ENCODE assay signal across 1 cellular context in the genomic region with DNA sequence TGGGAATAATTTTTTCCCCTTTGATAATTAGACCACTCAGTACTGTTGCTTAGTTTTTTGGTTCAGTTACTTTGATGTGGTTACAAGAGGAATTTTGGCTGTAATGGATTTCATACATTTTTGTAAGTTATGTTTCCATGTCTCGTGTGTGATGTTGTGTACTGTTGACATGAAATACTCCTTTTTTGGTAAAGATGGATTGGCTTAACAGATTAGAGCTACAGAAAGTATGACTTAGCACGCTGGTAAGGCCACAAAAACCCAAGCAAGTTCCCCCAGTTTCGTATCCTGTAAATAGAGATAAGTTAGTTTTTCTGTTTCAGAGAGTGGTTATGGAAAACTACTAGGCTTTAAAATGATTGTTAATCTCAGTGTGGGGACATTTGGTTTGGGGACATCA.
TF ChIP-seq lines count a peak whose summit lies in the region.

No MANE protein-coding gene starts in this region.

TF ChIP-seq in GM12878, 131 proteins besides CTCF, POLR2A, EP300 and RAD21 (continues in another document):
- TF ChIP-seq NFIC (IDR thresholded peaks at IDR 0.05; ENCODE audit: low read depth, low read length) (peak; percentile 84), BHLHE40 (IDR thresholded peaks at IDR 0.05; ENCODE audit: borderline replicate concordance in 1 of 2, low read depth in 2 of 2, low read length in 1 of 2) (peak; percentile 17 to 33; a peak in 1 of 4 replicates), WRNIP1 (IDR thresholded peaks at IDR 0.05; ENCODE audit: borderline replicate concordance, low read depth, low read length) (no peak), MTA2 (IDR thresholded peaks at IDR 0.05; ENCODE audit: low read depth) (0 out of 2 replicates have a peak, but pooled peaks have one; percentile 11), PML (IDR thresholded peaks at IDR 0.05; ENCODE audit: low read length) (no peak), CREM (IDR thresholded peaks at IDR 0.05; ENCODE audit: low read depth) (0 out of 2 replicates have a peak, but pooled peaks have one; percentile 22), SREBF1 (IDR thresholded peaks at IDR 0.05; ENCODE audit: low read length) (no peak), KDM1A (IDR thresholded peaks at IDR 0.05; ENCODE audit: borderline replicate concordance) (no peak), NBN (IDR thresholded peaks at IDR 0.05) (no peak), TAF1 (IDR thresholded peaks at IDR 0.05; ENCODE audit: borderline replicate concordance, low read depth, low read length) (no peak), ZNF274 (IDR thresholded peaks at IDR 0.05; ENCODE audit: insufficient read depth, insufficient read length) (no peak), IKZF1 (conservative IDR thresholded peaks at IDR 0.05) (peak; percentile 28; the same call in 1 of the 2 replicates), SMAD5 (IDR thresholded peaks at IDR 0.05; ENCODE audit: low read depth) (no peak), CBX5 (IDR thresholded peaks at IDR 0.05; ENCODE audit: low read depth) (no peak), CREB1 (IDR thresholded peaks at IDR 0.05; ENCODE audit: low read depth) (0 out of 2 replicates have a peak, but pooled peaks have one; percentile 23), SRF (IDR thresholded peaks at IDR 0.05; ENCODE audit: low read depth in 2 of 2, low read length in 2 of 2) (peak in 1 of 2 experiments; percentile 87; a peak in 2 of 4 replicates), FOS (IDR thresholded peaks at IDR 0.05; ENCODE audit: borderline replicate concordance, extremely low read depth, insufficient read length) (no peak), HDGF (IDR thresholded peaks at IDR 0.05) (no peak), SUZ12 (IDR thresholded peaks at IDR 0.05; ENCODE audit: unreplicated experiment) (no peak), POLR2AphosphoS2 (IDR thresholded peaks at IDR 0.05; ENCODE audit: low read depth, low read length) (no peak), YY1 (IDR thresholded peaks at IDR 0.05; ENCODE audit: low read depth, low read length) (no peak), PAX5 (IDR thresholded peaks at IDR 0.05; ENCODE audit: borderline replicate concordance, low read depth, low read length) (no peak), BMI1 (IDR thresholded peaks at IDR 0.05; ENCODE audit: borderline replicate concordance) (no peak), CBFB (IDR thresholded peaks at IDR 0.05; ENCODE audit: low read depth) (peak; percentile 59), DPF2 (IDR thresholded peaks at IDR 0.05) (no peak), RBBP5 (conservative IDR thresholded peaks at IDR 0.05) (no peak), SUPT20H (IDR thresholded peaks at IDR 0.05; ENCODE audit: borderline replicate concordance, control insufficient read depth, low read depth, low read length) (no peak), TCF12 (IDR thresholded peaks at IDR 0.05; ENCODE audit: low read depth, low read length) (no peak), IKZF2 (IDR thresholded peaks at IDR 0.05) (peak; percentile 34 to 59; a peak in 3 of 4 replicates), RAD51 (IDR thresholded peaks at IDR 0.05) (no peak), TCF7 (IDR thresholded peaks at IDR 0.05; ENCODE audit: borderline replicate concordance) (peak; percentile 75), RUNX3 (IDR thresholded peaks at IDR 0.05; ENCODE audit: low read length) (peak; percentile 85), NFYA (IDR thresholded peaks at IDR 0.05; ENCODE audit: borderline replicate concordance, low read depth, low read length) (no peak), ZBED1 (IDR thresholded peaks at IDR 0.05; ENCODE audit: borderline replicate concordance) (no peak)
- TF ChIP-seq, protein P1, sequence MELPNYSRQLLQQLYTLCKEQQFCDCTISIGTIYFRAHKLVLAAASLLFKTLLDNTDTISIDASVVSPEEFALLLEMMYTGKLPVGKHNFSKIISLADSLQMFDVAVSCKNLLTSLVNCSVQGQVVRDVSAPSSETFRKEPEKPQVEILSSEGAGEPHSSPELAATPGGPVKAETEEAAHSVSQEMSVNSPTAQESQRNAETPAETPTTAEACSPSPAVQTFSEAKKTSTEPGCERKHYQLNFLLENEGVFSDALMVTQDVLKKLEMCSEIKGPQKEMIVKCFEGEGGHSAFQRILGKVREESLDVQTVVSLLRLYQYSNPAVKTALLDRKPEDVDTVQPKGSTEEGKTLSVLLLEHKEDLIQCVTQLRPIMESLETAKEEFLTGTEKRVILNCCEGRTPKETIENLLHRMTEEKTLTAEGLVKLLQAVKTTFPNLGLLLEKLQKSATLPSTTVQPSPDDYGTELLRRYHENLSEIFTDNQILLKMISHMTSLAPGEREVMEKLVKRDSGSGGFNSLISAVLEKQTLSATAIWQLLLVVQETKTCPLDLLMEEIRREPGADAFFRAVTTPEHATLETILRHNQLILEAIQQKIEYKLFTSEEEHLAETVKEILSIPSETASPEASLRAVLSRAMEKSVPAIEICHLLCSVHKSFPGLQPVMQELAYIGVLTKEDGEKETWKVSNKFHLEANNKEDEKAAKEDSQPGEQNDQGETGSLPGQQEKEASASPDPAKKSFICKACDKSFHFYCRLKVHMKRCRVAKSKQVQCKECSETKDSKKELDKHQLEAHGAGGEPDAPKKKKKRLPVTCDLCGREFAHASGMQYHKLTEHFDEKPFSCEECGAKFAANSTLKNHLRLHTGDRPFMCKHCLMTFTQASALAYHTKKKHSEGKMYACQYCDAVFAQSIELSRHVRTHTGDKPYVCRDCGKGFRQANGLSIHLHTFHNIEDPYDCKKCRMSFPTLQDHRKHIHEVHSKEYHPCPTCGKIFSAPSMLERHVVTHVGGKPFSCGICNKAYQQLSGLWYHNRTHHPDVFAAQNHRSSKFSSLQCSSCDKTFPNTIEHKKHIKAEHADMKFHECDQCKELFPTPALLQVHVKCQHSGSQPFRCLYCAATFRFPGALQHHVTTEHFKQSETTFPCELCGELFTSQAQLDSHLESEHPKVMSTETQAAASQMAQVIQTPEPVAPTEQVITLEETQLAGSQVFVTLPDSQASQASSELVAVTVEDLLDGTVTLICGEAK (IDR thresholded peaks at IDR 0.05; ENCODE audit: borderline replicate concordance) = no peak
- TF ChIP-seq, protein P2, sequence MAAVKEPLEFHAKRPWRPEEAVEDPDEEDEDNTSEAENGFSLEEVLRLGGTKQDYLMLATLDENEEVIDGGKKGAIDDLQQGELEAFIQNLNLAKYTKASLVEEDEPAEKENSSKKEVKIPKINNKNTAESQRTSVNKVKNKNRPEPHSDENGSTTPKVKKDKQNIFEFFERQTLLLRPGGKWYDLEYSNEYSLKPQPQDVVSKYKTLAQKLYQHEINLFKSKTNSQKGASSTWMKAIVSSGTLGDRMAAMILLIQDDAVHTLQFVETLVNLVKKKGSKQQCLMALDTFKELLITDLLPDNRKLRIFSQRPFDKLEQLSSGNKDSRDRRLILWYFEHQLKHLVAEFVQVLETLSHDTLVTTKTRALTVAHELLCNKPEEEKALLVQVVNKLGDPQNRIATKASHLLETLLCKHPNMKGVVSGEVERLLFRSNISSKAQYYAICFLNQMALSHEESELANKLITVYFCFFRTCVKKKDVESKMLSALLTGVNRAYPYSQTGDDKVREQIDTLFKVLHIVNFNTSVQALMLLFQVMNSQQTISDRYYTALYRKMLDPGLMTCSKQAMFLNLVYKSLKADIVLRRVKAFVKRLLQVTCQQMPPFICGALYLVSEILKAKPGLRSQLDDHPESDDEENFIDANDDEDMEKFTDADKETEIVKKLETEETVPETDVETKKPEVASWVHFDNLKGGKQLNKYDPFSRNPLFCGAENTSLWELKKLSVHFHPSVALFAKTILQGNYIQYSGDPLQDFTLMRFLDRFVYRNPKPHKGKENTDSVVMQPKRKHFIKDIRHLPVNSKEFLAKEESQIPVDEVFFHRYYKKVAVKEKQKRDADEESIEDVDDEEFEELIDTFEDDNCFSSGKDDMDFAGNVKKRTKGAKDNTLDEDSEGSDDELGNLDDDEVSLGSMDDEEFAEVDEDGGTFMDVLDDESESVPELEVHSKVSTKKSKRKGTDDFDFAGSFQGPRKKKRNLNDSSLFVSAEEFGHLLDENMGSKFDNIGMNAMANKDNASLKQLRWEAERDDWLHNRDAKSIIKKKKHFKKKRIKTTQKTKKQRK (IDR thresholded peaks at IDR 0.05; ENCODE audit: low read depth, low read length) = no peak
- TF ChIP-seq, protein P3, sequence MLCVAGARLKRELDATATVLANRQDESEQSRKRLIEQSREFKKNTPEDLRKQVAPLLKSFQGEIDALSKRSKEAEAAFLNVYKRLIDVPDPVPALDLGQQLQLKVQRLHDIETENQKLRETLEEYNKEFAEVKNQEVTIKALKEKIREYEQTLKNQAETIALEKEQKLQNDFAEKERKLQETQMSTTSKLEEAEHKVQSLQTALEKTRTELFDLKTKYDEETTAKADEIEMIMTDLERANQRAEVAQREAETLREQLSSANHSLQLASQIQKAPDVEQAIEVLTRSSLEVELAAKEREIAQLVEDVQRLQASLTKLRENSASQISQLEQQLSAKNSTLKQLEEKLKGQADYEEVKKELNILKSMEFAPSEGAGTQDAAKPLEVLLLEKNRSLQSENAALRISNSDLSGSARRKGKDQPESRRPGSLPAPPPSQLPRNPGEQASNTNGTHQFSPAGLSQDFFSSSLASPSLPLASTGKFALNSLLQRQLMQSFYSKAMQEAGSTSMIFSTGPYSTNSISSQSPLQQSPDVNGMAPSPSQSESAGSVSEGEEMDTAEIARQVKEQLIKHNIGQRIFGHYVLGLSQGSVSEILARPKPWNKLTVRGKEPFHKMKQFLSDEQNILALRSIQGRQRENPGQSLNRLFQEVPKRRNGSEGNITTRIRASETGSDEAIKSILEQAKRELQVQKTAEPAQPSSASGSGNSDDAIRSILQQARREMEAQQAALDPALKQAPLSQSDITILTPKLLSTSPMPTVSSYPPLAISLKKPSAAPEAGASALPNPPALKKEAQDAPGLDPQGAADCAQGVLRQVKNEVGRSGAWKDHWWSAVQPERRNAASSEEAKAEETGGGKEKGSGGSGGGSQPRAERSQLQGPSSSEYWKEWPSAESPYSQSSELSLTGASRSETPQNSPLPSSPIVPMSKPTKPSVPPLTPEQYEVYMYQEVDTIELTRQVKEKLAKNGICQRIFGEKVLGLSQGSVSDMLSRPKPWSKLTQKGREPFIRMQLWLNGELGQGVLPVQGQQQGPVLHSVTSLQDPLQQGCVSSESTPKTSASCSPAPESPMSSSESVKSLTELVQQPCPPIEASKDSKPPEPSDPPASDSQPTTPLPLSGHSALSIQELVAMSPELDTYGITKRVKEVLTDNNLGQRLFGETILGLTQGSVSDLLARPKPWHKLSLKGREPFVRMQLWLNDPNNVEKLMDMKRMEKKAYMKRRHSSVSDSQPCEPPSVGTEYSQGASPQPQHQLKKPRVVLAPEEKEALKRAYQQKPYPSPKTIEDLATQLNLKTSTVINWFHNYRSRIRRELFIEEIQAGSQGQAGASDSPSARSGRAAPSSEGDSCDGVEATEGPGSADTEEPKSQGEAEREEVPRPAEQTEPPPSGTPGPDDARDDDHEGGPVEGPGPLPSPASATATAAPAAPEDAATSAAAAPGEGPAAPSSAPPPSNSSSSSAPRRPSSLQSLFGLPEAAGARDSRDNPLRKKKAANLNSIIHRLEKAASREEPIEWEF (IDR thresholded peaks at IDR 0.05; ENCODE audit: insufficient replicate concordance, low read depth, low read length) = no peak
- TF ChIP-seq, protein P4, sequence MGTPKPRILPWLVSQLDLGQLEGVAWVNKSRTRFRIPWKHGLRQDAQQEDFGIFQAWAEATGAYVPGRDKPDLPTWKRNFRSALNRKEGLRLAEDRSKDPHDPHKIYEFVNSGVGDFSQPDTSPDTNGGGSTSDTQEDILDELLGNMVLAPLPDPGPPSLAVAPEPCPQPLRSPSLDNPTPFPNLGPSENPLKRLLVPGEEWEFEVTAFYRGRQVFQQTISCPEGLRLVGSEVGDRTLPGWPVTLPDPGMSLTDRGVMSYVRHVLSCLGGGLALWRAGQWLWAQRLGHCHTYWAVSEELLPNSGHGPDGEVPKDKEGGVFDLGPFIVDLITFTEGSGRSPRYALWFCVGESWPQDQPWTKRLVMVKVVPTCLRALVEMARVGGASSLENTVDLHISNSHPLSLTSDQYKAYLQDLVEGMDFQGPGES (IDR thresholded peaks at IDR 0.05) = no peak
- TF ChIP-seq, protein P5, sequence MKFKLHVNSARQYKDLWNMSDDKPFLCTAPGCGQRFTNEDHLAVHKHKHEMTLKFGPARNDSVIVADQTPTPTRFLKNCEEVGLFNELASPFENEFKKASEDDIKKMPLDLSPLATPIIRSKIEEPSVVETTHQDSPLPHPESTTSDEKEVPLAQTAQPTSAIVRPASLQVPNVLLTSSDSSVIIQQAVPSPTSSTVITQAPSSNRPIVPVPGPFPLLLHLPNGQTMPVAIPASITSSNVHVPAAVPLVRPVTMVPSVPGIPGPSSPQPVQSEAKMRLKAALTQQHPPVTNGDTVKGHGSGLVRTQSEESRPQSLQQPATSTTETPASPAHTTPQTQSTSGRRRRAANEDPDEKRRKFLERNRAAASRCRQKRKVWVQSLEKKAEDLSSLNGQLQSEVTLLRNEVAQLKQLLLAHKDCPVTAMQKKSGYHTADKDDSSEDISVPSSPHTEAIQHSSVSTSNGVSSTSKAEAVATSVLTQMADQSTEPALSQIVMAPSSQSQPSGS (IDR thresholded peaks at IDR 0.05; ENCODE audit: low read length) = no peak
- TF ChIP-seq, protein P6, sequence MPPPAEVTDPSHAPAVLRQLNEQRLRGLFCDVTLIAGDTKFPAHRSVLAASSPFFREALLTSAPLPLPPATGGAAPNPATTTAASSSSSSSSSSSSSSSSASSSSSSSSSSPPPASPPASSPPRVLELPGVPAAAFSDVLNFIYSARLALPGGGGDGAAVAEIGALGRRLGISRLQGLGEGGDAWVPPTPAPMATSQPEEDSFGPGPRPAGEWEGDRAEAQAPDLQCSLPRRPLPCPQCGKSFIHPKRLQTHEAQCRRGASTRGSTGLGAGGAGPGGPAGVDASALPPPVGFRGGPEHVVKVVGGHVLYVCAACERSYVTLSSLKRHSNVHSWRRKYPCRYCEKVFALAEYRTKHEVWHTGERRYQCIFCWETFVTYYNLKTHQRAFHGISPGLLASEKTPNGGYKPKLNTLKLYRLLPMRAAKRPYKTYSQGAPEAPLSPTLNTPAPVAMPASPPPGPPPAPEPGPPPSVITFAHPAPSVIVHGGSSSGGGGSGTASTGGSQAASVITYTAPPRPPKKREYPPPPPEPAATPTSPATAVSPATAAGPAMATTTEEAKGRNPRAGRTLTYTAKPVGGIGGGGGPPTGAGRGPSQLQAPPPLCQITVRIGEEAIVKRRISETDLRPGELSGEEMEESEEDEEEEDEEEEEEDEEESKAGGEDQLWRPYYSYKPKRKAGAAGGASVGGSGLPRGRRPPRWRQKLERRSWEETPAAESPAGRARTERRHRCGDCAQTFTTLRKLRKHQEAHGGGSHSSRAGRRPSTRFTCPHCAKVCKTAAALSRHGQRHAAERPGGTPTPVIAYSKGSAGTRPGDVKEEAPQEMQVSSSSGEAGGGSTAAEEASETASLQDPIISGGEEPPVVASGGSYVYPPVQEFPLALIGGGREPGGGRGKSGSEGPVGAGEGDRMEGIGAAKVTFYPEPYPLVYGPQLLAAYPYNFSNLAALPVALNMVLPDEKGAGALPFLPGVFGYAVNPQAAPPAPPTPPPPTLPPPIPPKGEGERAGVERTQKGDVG (CRISPR knock-in tag; IDR thresholded peaks at IDR 0.05) = no peak
- TF ChIP-seq, protein P7, sequence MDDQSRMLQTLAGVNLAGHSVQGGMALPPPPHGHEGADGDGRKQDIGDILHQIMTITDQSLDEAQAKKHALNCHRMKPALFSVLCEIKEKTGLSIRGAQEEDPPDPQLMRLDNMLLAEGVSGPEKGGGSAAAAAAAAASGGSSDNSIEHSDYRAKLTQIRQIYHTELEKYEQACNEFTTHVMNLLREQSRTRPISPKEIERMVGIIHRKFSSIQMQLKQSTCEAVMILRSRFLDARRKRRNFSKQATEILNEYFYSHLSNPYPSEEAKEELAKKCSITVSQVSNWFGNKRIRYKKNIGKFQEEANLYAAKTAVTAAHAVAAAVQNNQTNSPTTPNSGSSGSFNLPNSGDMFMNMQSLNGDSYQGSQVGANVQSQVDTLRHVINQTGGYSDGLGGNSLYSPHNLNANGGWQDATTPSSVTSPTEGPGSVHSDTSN (IDR thresholded peaks at IDR 0.05; ENCODE audit: insufficient replicate concordance, low read depth, low read length) = no peak
